ENCODE assay signal across 5 cellular contexts in the genomic region with DNA sequence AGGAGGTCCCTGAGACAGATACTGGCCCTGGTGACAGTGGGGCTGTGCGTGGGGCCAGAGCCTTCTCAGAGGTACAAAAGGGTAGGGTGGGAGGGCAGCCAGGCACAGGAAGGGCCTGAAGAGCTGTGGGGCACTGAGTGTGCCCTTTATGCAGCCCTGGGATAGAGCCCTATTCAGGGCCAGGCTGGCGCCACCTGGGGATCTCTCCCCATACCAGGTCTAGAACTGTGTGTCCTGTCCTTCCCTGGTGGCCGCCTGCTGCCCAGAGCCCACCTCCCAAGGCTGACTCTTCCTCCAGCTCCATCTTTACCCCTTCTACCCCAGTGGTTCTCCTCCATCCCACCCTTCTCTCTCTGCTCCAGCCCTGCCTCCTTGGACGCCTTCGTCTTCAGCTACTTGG. TPM values are rescaled to one million over a fixed set of nuclear protein-coding genes. Genes with fewer than 3 reads are reported as not detected.
DNase-seq lines count a peak whose midpoint lies in the region; ATAC-seq, FAIRE-seq and TF ChIP-seq lines count a peak whose summit lies in the region.
"Not testable (repeated sequence)": the region's sequence is repeated elsewhere in the genome, so short reads cannot be mapped to it uniquely, and the experiment has no call there.

No MANE protein-coding gene starts in this region.

- H3K4me3 ChIP-seq in PC-3 (ENCODE audit: low read length); HepG2 (replicated peaks in 1 of 3; ENCODE audit: insufficient read depth in 1 of 3, low read depth in 2 of 3, low read length in 3 of 3): not testable (repeated sequence)

- TF ChIP-seq POLR2A in HepG2 (IDR thresholded peaks at IDR 0.05; ENCODE audit: insufficient read depth in 1 of 2, low read depth in 2 of 2, low read length in 2 of 2), result not testable (repeated sequence)

- not testable (repeated sequence) for H4K20me1 ChIP-seq in PC-3 (ENCODE audit: low read length); HepG2 (ENCODE audit: insufficient read depth, low read length)

- TF ChIP-seq RAD21 in HepG2 (CRISPR knock-in tag; IDR thresholded peaks at IDR 0.05), result not testable (repeated sequence)

- CTCF ChIA-PET in PC-3 (lab: Charles Lee); HepG2 (lab: Yijun Ruan, JAX; ENCODE audit: low intra/inter-chr PET ratio, low total read pairs): not testable (repeated sequence)

- H3K27me3 ChIP-seq in PC-3 (ENCODE audit: low read length); HepG2 (ENCODE audit: control insufficient read depth in 1 of 2, insufficient read depth in 2 of 2, low read length in 2 of 2): not testable (repeated sequence)

- WGBS in HepG2 (ENCODE audit: low lambda C conversion rate), result no CpG with 5 or more reads among the region's 5 CpGs

- H3K27me3 Mint-ChIP-seq in activated T-cell treated with anti-CD3 and anti-CD28 coated beads, Interleukin-2, amount 50 U/mL, for 72 hours (ENCODE audit: low read depth); stimulated activated memory B cell treated with anti-CD40 and anti-IgM and Interleukin-4, amounts not matched to agents 10 μg/mL and 1 μg/mL and 100 μg/mL, for 72 hours: not testable (repeated sequence)

- DNase-seq in PC-3; activated T-cell treated with anti-CD3 and anti-CD28 coated beads, Interleukin-2, amount 50 U/mL, for 72 hours; HepG2 (ENCODE audit: low spot score): not testable (repeated sequence)

- H3K9me3 Mint-ChIP-seq in activated T-cell treated with anti-CD3 and anti-CD28 coated beads, Interleukin-2, amount 50 U/mL, for 72 hours; stimulated activated memory B cell treated with anti-CD40 and anti-IgM and Interleukin-4, amounts not matched to agents 10 μg/mL and 1 μg/mL and 100 μg/mL, for 72 hours: not testable (repeated sequence)

- not testable (repeated sequence) for H3K9me3 ChIP-seq in PC-3 (ENCODE audit: low read length); HepG2 (ENCODE audit: low read length)

- H3F3A ChIP-seq in PC-3 (ENCODE audit: low read length, unreplicated experiment), result not testable (repeated sequence)

- H3K4me1 ChIP-seq in PC-3 (ENCODE audit: insufficient read depth, low read length); HepG2 (ENCODE audit: insufficient read depth, low read length): not testable (repeated sequence)

- peak; percentile 32; the same call in 1 of the 2 replicates for ATAC-seq in PC-3
- peak; percentile 14 for ATAC-seq in activated T-cell treated with anti-CD3 and anti-CD28 coated beads, Interleukin-2, amount 50 U/mL, for 72 hours (replicated peaks in 1 of 2)
- ATAC-seq in HepG2, result peak; percentile 41
- peak; percentile 24 for ATAC-seq in stimulated activated memory B cell treated with anti-CD40 and anti-IgM and Interleukin-4, amounts not matched to agents 10 μg/mL and 1 μg/mL and 100 μg/mL, for 72 hours

- H3K4me1 Mint-ChIP-seq in activated T-cell treated with anti-CD3 and anti-CD28 coated beads, Interleukin-2, amount 50 U/mL, for 72 hours (ENCODE audit: low read depth); stimulated activated memory B cell treated with anti-CD40 and anti-IgM and Interleukin-4, amounts not matched to agents 10 μg/mL and 1 μg/mL and 100 μg/mL, for 72 hours: not testable (repeated sequence)

- H3K36me3 ChIP-seq in PC-3 (ENCODE audit: low read depth, low read length); HepG2 (replicated peaks in 1 of 2; ENCODE audit: control insufficient read depth in 1 of 2, insufficient read depth in 2 of 2, low read length in 2 of 2): not testable (repeated sequence)

- FAIRE-seq in HepG2 (lab: Jason Lieb, UNC), result not testable (repeated sequence)

- POLR2A ChIA-PET in PC-3 (lab: Charles Lee; ENCODE audit: unreplicated experiment); HepG2 (lab: Yijun Ruan, JAX): not testable (repeated sequence)

- intact Hi-C loops in PC-3 (cut with micrococcal nuclease); HepG2 (cut with micrococcal nuclease; ENCODE audit: unreplicated experiment): not testable (repeated sequence)

- H3K36me3 Mint-ChIP-seq in activated T-cell treated with anti-CD3 and anti-CD28 coated beads, Interleukin-2, amount 50 U/mL, for 72 hours (ENCODE audit: insufficient read depth in 2 of 2), result not testable (repeated sequence)
- H3K36me3 Mint-ChIP-seq in stimulated activated memory B cell treated with anti-CD40 and anti-IgM and Interleukin-4, amounts not matched to agents 10 μg/mL and 1 μg/mL and 100 μg/mL, for 72 hours, result peaks cover 28% of the 10 kb centered on the region

- H3K27ac Mint-ChIP-seq in activated T-cell treated with anti-CD3 and anti-CD28 coated beads, Interleukin-2, amount 50 U/mL, for 72 hours; stimulated activated memory B cell treated with anti-CD40 and anti-IgM and Interleukin-4, amounts not matched to agents 10 μg/mL and 1 μg/mL and 100 μg/mL, for 72 hours: not testable (repeated sequence)

- H3K79me2 ChIP-seq in PC-3 (ENCODE audit: low read length); HepG2 (ENCODE audit: insufficient read depth, low read length): not testable (repeated sequence)

- in situ Hi-C loops in HepG2 (cut with HindIII; ENCODE audit: extremely low pct_ligation_motif_present, low pct_unique_long_range_greater_than_20kb), result not testable (repeated sequence)

- not testable (repeated sequence) for H3K4me3 Mint-ChIP-seq in activated T-cell treated with anti-CD3 and anti-CD28 coated beads, Interleukin-2, amount 50 U/mL, for 72 hours; stimulated activated memory B cell treated with anti-CD40 and anti-IgM and Interleukin-4, amounts not matched to agents 10 μg/mL and 1 μg/mL and 100 μg/mL, for 72 hours

- not testable (repeated sequence) for BruUV-seq in PC-3 (replicated peaks; lab: Mats Ljungman, UMichigan); HepG2 (replicated peaks; lab: Mats Ljungman, UMichigan)

- not testable (repeated sequence) for TF ChIP-seq EP300 in HepG2 (IDR thresholded peaks at IDR 0.05; ENCODE audit: low read depth in 2 of 2, low read length in 2 of 2); HepG2 (CRISPR knock-in tag; IDR thresholded peaks at IDR 0.05; ENCODE audit: borderline replicate concordance)

- TF ChIP-seq CTCF in 22Rv1 (IDR thresholded peaks at IDR 0.05); PC-3 (conservative IDR thresholded peaks at IDR 0.05; ENCODE audit: low read depth, low read length); HepG2 (CRISPR knock-in tag; IDR thresholded peaks at IDR 0.05): not testable (repeated sequence)

- not testable (repeated sequence) for H3K4me2 ChIP-seq in PC-3 (ENCODE audit: low read length); HepG2 (ENCODE audit: low read depth, low read length)

- not testable (repeated sequence) for H2AFZ ChIP-seq in PC-3 (ENCODE audit: low read length); HepG2 (ENCODE audit: low read length)

- not testable (repeated sequence) for H3K9me2 ChIP-seq in PC-3 (replicated peaks; ENCODE audit: low read length)

- peak overlapping the region; percentile 74 for H3K27ac ChIP-seq in 22Rv1
- H3K27ac ChIP-seq in PC-3 (ENCODE audit: low read length); HepG2 (ENCODE audit: extremely low read length, insufficient read depth, low read length): not testable (repeated sequence)

- not testable (repeated sequence) for H3K9ac ChIP-seq in PC-3 (ENCODE audit: low read length); HepG2 (ENCODE audit: insufficient read depth, low read depth, low read length)

RNA-seq across cellular contexts. Expression of a gene that starts 21.8 kb away (rescaled TPM):
- 30.9 and 54.7 TPM in 2 replicates for total RNA-seq in PC-3 (2014; rRNA removed)
- total RNA-seq in activated T-cell treated with anti-CD3 and anti-CD28 coated beads, Interleukin-2, amount 50 U/mL, for 72 hours, result 10 to 100 TPM; 30.7 to 33.8 TPM
- total RNA-seq in HepG2 (2016; rRNA removed; fragmentation: Illumina TruSeq; extraction: Trizol), result 4.1 and 6.2 TPM in 2 replicates
- total RNA-seq in HepG2 (2016; cell fraction: cytosol; rRNA removed; fragmentation: Illumina TruSeq; extraction: Trizol; ENCODE audit: low read depth), result 3.6 and 4.8 TPM in 2 replicates
- 3.2 and 5.5 TPM in 2 replicates for total RNA-seq in HepG2 (2016; cell fraction: insoluble cytoplasmic fraction; rRNA removed; fragmentation: Illumina TruSeq; extraction: Trizol)
- total RNA-seq in HepG2 (2016; cell fraction: membrane; rRNA removed; fragmentation: Illumina TruSeq; extraction: Trizol), result 12.9 and 13.0 TPM in 2 replicates
- total RNA-seq in HepG2 (2016; cell fraction: nucleus; rRNA removed; fragmentation: Illumina TruSeq; extraction: Trizol), result 6.9 and 8.6 TPM in 2 replicates
- 9.9 and 11.9 TPM in 2 replicates for polyA plus RNA-seq in HepG2 (2011; rRNA removed)
- 7.8 and 10.3 TPM in 2 replicates for polyA plus RNA-seq in HepG2 (2011; cell fraction: cytosol; rRNA removed)
- 18.3 and 21.0 TPM in 2 replicates for polyA plus RNA-seq in HepG2 (2011; cell fraction: nucleus; rRNA removed)
- polyA plus RNA-seq in HepG2 (2012), result 18.4 and 22.0 TPM in 2 replicates
- 22.1 and 24.0 TPM in 2 replicates for polyA plus RNA-seq in HepG2 (2016; cell fraction: cytosol; fragmentation: Illumina TruSeq; extraction: Trizol; ENCODE audit: low read depth)
- polyA plus RNA-seq in HepG2 (2016; cell fraction: insoluble cytoplasmic fraction; fragmentation: Illumina TruSeq; extraction: Trizol; ENCODE audit: low read depth), result 19.7 and 25.6 TPM in 2 replicates
- polyA plus RNA-seq in HepG2 (2016; cell fraction: membrane; fragmentation: Illumina TruSeq; extraction: Trizol; ENCODE audit: low read depth), result 49.9 and 57.1 TPM in 2 replicates
- 28.1 and 33.5 TPM in 2 replicates for polyA plus RNA-seq in HepG2 (2016; cell fraction: nucleus; fragmentation: Illumina TruSeq; extraction: Trizol; ENCODE audit: insufficient read depth, low read depth)
- 7.5 and 12.8 TPM in 2 replicates for polyA minus RNA-seq in HepG2 (2011; rRNA and poly(A)+ RNA removed; ENCODE audit: low replicate concordance)
- polyA minus RNA-seq in HepG2 (2011; cell fraction: cytosol; rRNA and poly(A)+ RNA removed), result 8.1 and 9.3 TPM in 2 replicates
- polyA minus RNA-seq in HepG2 (2011; cell fraction: nucleus; rRNA and poly(A)+ RNA removed), result 3.7 and 4.4 TPM in 2 replicates

RNA-seq across cellular contexts. Expression of a gene that starts 25.0 kb away (rescaled TPM):
- total RNA-seq in PC-3 (2014; rRNA removed) (141 and 152 TPM in 2 replicates), HepG2 (2016; rRNA removed; fragmentation: Illumina TruSeq; extraction: Trizol) (64.5 and 71.5 TPM in 2 replicates)
- 10 to 100 TPM; 25.5 to 27.4 TPM for total RNA-seq in activated T-cell treated with anti-CD3 and anti-CD28 coated beads, Interleukin-2, amount 50 U/mL, for 72 hours
- total RNA-seq in HepG2 (2016; cell fraction: cytosol; rRNA removed; fragmentation: Illumina TruSeq; extraction: Trizol; ENCODE audit: low read depth), result 20.6 and 22.4 TPM in 2 replicates
- total RNA-seq in HepG2 (2016; cell fraction: insoluble cytoplasmic fraction; rRNA removed; fragmentation: Illumina TruSeq; extraction: Trizol), result 65.0 and 76.3 TPM in 2 replicates
- 23.2 and 26.5 TPM in 2 replicates for total RNA-seq in HepG2 (2016; cell fraction: membrane; rRNA removed; fragmentation: Illumina TruSeq; extraction: Trizol)
- total RNA-seq in HepG2 (2016; cell fraction: nucleus; rRNA removed; fragmentation: Illumina TruSeq; extraction: Trizol), result 35.2 and 36.8 TPM in 2 replicates
- 72.6 and 85.1 TPM in 2 replicates for polyA plus RNA-seq in HepG2 (2011; rRNA removed)
- polyA plus RNA-seq in HepG2 (2011; cell fraction: cytosol; rRNA removed), result 61.1 and 90.3 TPM in 2 replicates
- polyA plus RNA-seq in HepG2 (2011; cell fraction: nucleus; rRNA removed), result 55.1 and 59.0 TPM in 2 replicates
- 37.3 and 38.1 TPM in 2 replicates for polyA plus RNA-seq in HepG2 (2012)
- polyA plus RNA-seq in HepG2 (2016; cell fraction: cytosol; fragmentation: Illumina TruSeq; extraction: Trizol; ENCODE audit: low read depth), result 25.0 and 25.6 TPM in 2 replicates
- 73.9 and 74.4 TPM in 2 replicates for polyA plus RNA-seq in HepG2 (2016; cell fraction: insoluble cytoplasmic fraction; fragmentation: Illumina TruSeq; extraction: Trizol; ENCODE audit: low read depth)
- polyA plus RNA-seq in HepG2 (2016; cell fraction: membrane; fragmentation: Illumina TruSeq; extraction: Trizol; ENCODE audit: low read depth), result 19.9 and 21.6 TPM in 2 replicates
- polyA plus RNA-seq in HepG2 (2016; cell fraction: nucleus; fragmentation: Illumina TruSeq; extraction: Trizol; ENCODE audit: insufficient read depth, low read depth), result 49.3 and 57.4 TPM in 2 replicates
- 129 and 176 TPM in 2 replicates for polyA minus RNA-seq in HepG2 (2011; rRNA and poly(A)+ RNA removed; ENCODE audit: low replicate concordance)
- 27.0 and 36.4 TPM in 2 replicates for polyA minus RNA-seq in HepG2 (2011; cell fraction: cytosol; rRNA and poly(A)+ RNA removed)
- polyA minus RNA-seq in HepG2 (2011; cell fraction: nucleus; rRNA and poly(A)+ RNA removed), result 23.9 and 27.6 TPM in 2 replicates

RNA-seq across cellular contexts. Expression of a gene that starts 25.8 kb away (rescaled TPM):
- total RNA-seq in PC-3 (2014; rRNA removed) (12.0 and 13.0 TPM in 2 replicates), HepG2 (2016; rRNA removed; fragmentation: Illumina TruSeq; extraction: Trizol) (0.39 and 0.86 TPM in 2 replicates)
- total RNA-seq in activated T-cell treated with anti-CD3 and anti-CD28 coated beads, Interleukin-2, amount 50 U/mL, for 72 hours, result 10 to 100 TPM; 24.7 to 28.7 TPM
- 0.30 TPM in 1 of 2 replicates, not detected in the other for total RNA-seq in HepG2 (2016; cell fraction: cytosol; rRNA removed; fragmentation: Illumina TruSeq; extraction: Trizol; ENCODE audit: low read depth)
- 0.77 and 0.95 TPM in 2 replicates for total RNA-seq in HepG2 (2016; cell fraction: insoluble cytoplasmic fraction; rRNA removed; fragmentation: Illumina TruSeq; extraction: Trizol)
- total RNA-seq in HepG2 (2016; cell fraction: membrane; rRNA removed; fragmentation: Illumina TruSeq; extraction: Trizol), result 0.22 and 0.45 TPM in 2 replicates
- 0.94 and 1.8 TPM in 2 replicates for total RNA-seq in HepG2 (2016; cell fraction: nucleus; rRNA removed; fragmentation: Illumina TruSeq; extraction: Trizol)
- 3.6 and 4.4 TPM in 2 replicates for polyA plus RNA-seq in HepG2 (2011; rRNA removed)
- polyA plus RNA-seq in HepG2 (2011; cell fraction: cytosol; rRNA removed), result 1.5 and 1.8 TPM in 2 replicates
- 19.9 and 26.8 TPM in 2 replicates for polyA plus RNA-seq in HepG2 (2011; cell fraction: nucleus; rRNA removed)
- 2.1 and 2.4 TPM in 2 replicates for polyA plus RNA-seq in HepG2 (2012)
- polyA plus RNA-seq in HepG2 (2016; cell fraction: cytosol; fragmentation: Illumina TruSeq; extraction: Trizol; ENCODE audit: low read depth), result 0.14 and 0.26 TPM in 2 replicates
- 0.29 and 0.60 TPM in 2 replicates for polyA plus RNA-seq in HepG2 (2016; cell fraction: insoluble cytoplasmic fraction; fragmentation: Illumina TruSeq; extraction: Trizol; ENCODE audit: low read depth)
- 0.10 and 0.31 TPM in 2 replicates for polyA plus RNA-seq in HepG2 (2016; cell fraction: membrane; fragmentation: Illumina TruSeq; extraction: Trizol; ENCODE audit: low read depth)
- 3.1 and 4.9 TPM in 2 replicates for polyA plus RNA-seq in HepG2 (2016; cell fraction: nucleus; fragmentation: Illumina TruSeq; extraction: Trizol; ENCODE audit: insufficient read depth, low read depth)
- polyA minus RNA-seq in HepG2 (2011; rRNA and poly(A)+ RNA removed; ENCODE audit: low replicate concordance), result 2.9 and 6.9 TPM in 2 replicates
- 1.4 and 1.5 TPM in 2 replicates for polyA minus RNA-seq in HepG2 (2011; cell fraction: cytosol; rRNA and poly(A)+ RNA removed)
- polyA minus RNA-seq in HepG2 (2011; cell fraction: nucleus; rRNA and poly(A)+ RNA removed), result 2.7 and 3.4 TPM in 2 replicates

RNA-seq across cellular contexts. Expression of a gene that starts 28.7 kb away (rescaled TPM):
- total RNA-seq in PC-3 (2014; rRNA removed) (218 and 219 TPM in 2 replicates), HepG2 (2016; rRNA removed; fragmentation: Illumina TruSeq; extraction: Trizol) (27.0 and 46.8 TPM in 2 replicates)
- total RNA-seq in activated T-cell treated with anti-CD3 and anti-CD28 coated beads, Interleukin-2, amount 50 U/mL, for 72 hours, result 100 to 1,000 TPM; 112 to 114 TPM
- 16.4 and 20.0 TPM in 2 replicates for total RNA-seq in HepG2 (2016; cell fraction: cytosol; rRNA removed; fragmentation: Illumina TruSeq; extraction: Trizol; ENCODE audit: low read depth)
- 29.6 and 44.4 TPM in 2 replicates for total RNA-seq in HepG2 (2016; cell fraction: insoluble cytoplasmic fraction; rRNA removed; fragmentation: Illumina TruSeq; extraction: Trizol)
- total RNA-seq in HepG2 (2016; cell fraction: membrane; rRNA removed; fragmentation: Illumina TruSeq; extraction: Trizol), result 22.9 and 28.4 TPM in 2 replicates
- 37.1 and 38.5 TPM in 2 replicates for total RNA-seq in HepG2 (2016; cell fraction: nucleus; rRNA removed; fragmentation: Illumina TruSeq; extraction: Trizol)
- 83.3 and 92.5 TPM in 2 replicates for polyA plus RNA-seq in HepG2 (2011; rRNA removed)
- polyA plus RNA-seq in HepG2 (2011; cell fraction: cytosol; rRNA removed), result 94.5 and 95.0 TPM in 2 replicates
- 74.3 and 75.6 TPM in 2 replicates for polyA plus RNA-seq in HepG2 (2011; cell fraction: nucleus; rRNA removed)
- polyA plus RNA-seq in HepG2 (2012), result 30.4 and 37.1 TPM in 2 replicates
- 28.3 and 28.6 TPM in 2 replicates for polyA plus RNA-seq in HepG2 (2016; cell fraction: cytosol; fragmentation: Illumina TruSeq; extraction: Trizol; ENCODE audit: low read depth)
- polyA plus RNA-seq in HepG2 (2016; cell fraction: insoluble cytoplasmic fraction; fragmentation: Illumina TruSeq; extraction: Trizol; ENCODE audit: low read depth), result 45.8 and 52.3 TPM in 2 replicates
- 37.1 and 38.2 TPM in 2 replicates for polyA plus RNA-seq in HepG2 (2016; cell fraction: membrane; fragmentation: Illumina TruSeq; extraction: Trizol; ENCODE audit: low read depth)
- 82.5 and 83.5 TPM in 2 replicates for polyA plus RNA-seq in HepG2 (2016; cell fraction: nucleus; fragmentation: Illumina TruSeq; extraction: Trizol; ENCODE audit: insufficient read depth, low read depth)
- 118 and 271 TPM in 2 replicates for polyA minus RNA-seq in HepG2 (2011; rRNA and poly(A)+ RNA removed; ENCODE audit: low replicate concordance)
- 33.3 and 39.4 TPM in 2 replicates for polyA minus RNA-seq in HepG2 (2011; cell fraction: cytosol; rRNA and poly(A)+ RNA removed)
- 16.9 and 21.4 TPM in 2 replicates for polyA minus RNA-seq in HepG2 (2011; cell fraction: nucleus; rRNA and poly(A)+ RNA removed)

RNA-seq across cellular contexts. Expression of a gene that starts 39.8 kb away (rescaled TPM):
- total RNA-seq in PC-3 (2014; rRNA removed) (44.5 and 49.9 TPM in 2 replicates), HepG2 (2016; rRNA removed; fragmentation: Illumina TruSeq; extraction: Trizol) (10.1 and 20.1 TPM in 2 replicates)
- total RNA-seq in activated T-cell treated with anti-CD3 and anti-CD28 coated beads, Interleukin-2, amount 50 U/mL, for 72 hours, result 10 to 100 TPM; 72.4 to 77.9 TPM
- total RNA-seq in HepG2 (2016; cell fraction: cytosol; rRNA removed; fragmentation: Illumina TruSeq; extraction: Trizol; ENCODE audit: low read depth), result 8.5 and 11.8 TPM in 2 replicates
- total RNA-seq in HepG2 (2016; cell fraction: insoluble cytoplasmic fraction; rRNA removed; fragmentation: Illumina TruSeq; extraction: Trizol), result 10.6 and 19.2 TPM in 2 replicates
- 9.3 and 12.0 TPM in 2 replicates for total RNA-seq in HepG2 (2016; cell fraction: membrane; rRNA removed; fragmentation: Illumina TruSeq; extraction: Trizol)
- total RNA-seq in HepG2 (2016; cell fraction: nucleus; rRNA removed; fragmentation: Illumina TruSeq; extraction: Trizol), result 23.9 and 32.6 TPM in 2 replicates
- polyA plus RNA-seq in HepG2 (2011; rRNA removed), result 73.5 and 74.0 TPM in 2 replicates
- 23.9 and 24.4 TPM in 2 replicates for polyA plus RNA-seq in HepG2 (2011; cell fraction: cytosol; rRNA removed)
- polyA plus RNA-seq in HepG2 (2011; cell fraction: nucleus; rRNA removed), result 317 and 392 TPM in 2 replicates
- 31.3 and 32.7 TPM in 2 replicates for polyA plus RNA-seq in HepG2 (2012)
- polyA plus RNA-seq in HepG2 (2016; cell fraction: cytosol; fragmentation: Illumina TruSeq; extraction: Trizol; ENCODE audit: low read depth), result 3.0 and 3.3 TPM in 2 replicates
- polyA plus RNA-seq in HepG2 (2016; cell fraction: insoluble cytoplasmic fraction; fragmentation: Illumina TruSeq; extraction: Trizol; ENCODE audit: low read depth), result 15.8 and 17.9 TPM in 2 replicates
- 7.6 TPM in 2 replicates for polyA plus RNA-seq in HepG2 (2016; cell fraction: membrane; fragmentation: Illumina TruSeq; extraction: Trizol; ENCODE audit: low read depth)
- polyA plus RNA-seq in HepG2 (2016; cell fraction: nucleus; fragmentation: Illumina TruSeq; extraction: Trizol; ENCODE audit: insufficient read depth, low read depth), result 110 and 120 TPM in 2 replicates
- polyA minus RNA-seq in HepG2 (2011; rRNA and poly(A)+ RNA removed; ENCODE audit: low replicate concordance), result 47.2 and 97.7 TPM in 2 replicates
- polyA minus RNA-seq in HepG2 (2011; cell fraction: cytosol; rRNA and poly(A)+ RNA removed), result 12.4 and 13.9 TPM in 2 replicates
- 94.1 and 94.6 TPM in 2 replicates for polyA minus RNA-seq in HepG2 (2011; cell fraction: nucleus; rRNA and poly(A)+ RNA removed)
